ENCODE assay signal across 15 cellular contexts in the genomic region with DNA sequence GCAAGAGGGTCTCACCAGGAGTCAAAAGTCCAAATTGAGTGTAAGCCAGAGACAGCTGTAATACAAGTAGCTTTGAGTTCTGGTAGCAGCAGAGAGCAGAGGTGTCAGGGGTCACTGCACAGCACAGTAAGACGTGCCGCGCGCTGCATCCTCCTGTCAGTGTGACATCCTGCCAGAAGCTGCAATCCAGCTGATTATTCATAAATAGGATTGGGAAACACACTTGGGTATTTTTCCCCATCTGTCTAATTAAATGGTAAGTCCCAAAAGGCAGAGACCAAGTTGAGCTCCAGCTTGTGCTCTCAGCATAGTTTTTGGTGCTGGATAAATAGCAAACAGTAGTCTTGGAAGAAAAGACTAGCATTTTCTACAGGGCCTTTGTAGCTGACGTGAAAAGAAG.
A peak's percentile ranks its signal among the peaks of the same experiment; 100 is the strongest.
DNase-seq lines count a peak whose midpoint lies in the region; ATAC-seq and TF ChIP-seq lines count a peak whose summit lies in the region.
"Had no signal": no experiment of that assay in that cellular context is flagged by ENCODE, and none has a peak within 500 bp of the region (broad histone marks: within the 10 kb centered on the region; RNA-seq: fewer than 3 reads in every experiment).

No MANE protein-coding gene starts in this region.

- ATAC-seq in Right ventricle myocardium superior (ENCODE audit: poor library complexity) (peak; percentile 67), sciatic nerve (peak; percentile 84)
- ATAC-seq in activated CD4-positive, alpha-beta T cell treated with anti-CD3 and anti-CD28 coated beads for 36 hours = no peak

- no peaks in the 10 kb centered on the region for H3K4me1 Mint-ChIP-seq in activated CD4-positive, alpha-beta T cell treated with anti-CD3 and anti-CD28 coated beads for 36 hours
- H3K4me1 Mint-ChIP-seq: activated B cell treated with CpG ODN at 0.5 μM for 24 hours had no signal

- POLR2A ChIA-PET in activated CD4-positive, alpha-beta T cell treated with anti-CD3 and anti-CD28 coated beads for 36 hours (lab: Charles Lee) = no interaction called here

- DNase-seq in NCI-H1092 (lab: John Stamatoyannopoulos, UW) (peak; percentile 41), Right ventricle myocardium superior (peak; percentile 75), sciatic nerve (ENCODE audit: low spot score) (no peak), coronary artery (ENCODE audit: low spot score) (no peak), ureter (ENCODE audit: low spot score) (no peak)
- DNase-seq in activated CD4-positive, alpha-beta T cell treated with anti-CD3 and anti-CD28 coated beads for 36 hours = no peak
- DNase-seq: activated B cell treated with CpG ODN at 0.5 μM for 24 hours; esophagus squamous epithelium; NCI-H1930; SIG-M5; stimulated activated CD4-positive, alpha-beta T cell treated with anti-CD3 and anti-CD28 coated beads, Interleukin-1b, Interleukin-23, amount 100 ng/mL, for 48 hours; stimulated activated naive CD4-positive, alpha-beta T cell had no signal

- intact Hi-C loops in Right ventricle myocardium superior (cut with DNase I) = no loop called here
- intact Hi-C loops in sciatic nerve (cut with DNase I) = no loop called here
- intact Hi-C loops in activated CD4-positive, alpha-beta T cell treated with anti-CD3 and anti-CD28 coated beads for 36 hours (cut with DNase I, micrococcal nuclease) = no loop called here

- TF ChIP-seq CTCF in coronary artery (IDR thresholded peaks at IDR 0.05) = no peak

- H3K36me3 Mint-ChIP-seq in activated CD4-positive, alpha-beta T cell treated with anti-CD3 and anti-CD28 coated beads for 36 hours (ENCODE audit: low read depth) = no peaks in the 10 kb centered on the region

- no peak overlapping the region for H3K27ac Mint-ChIP-seq in activated CD4-positive, alpha-beta T cell treated with anti-CD3 and anti-CD28 coated beads for 36 hours
- H3K27ac Mint-ChIP-seq: activated B cell treated with CpG ODN at 0.5 μM for 24 hours had no signal

- H3K4me3 ChIP-seq in coronary artery = no peak overlapping the region
- H3K4me3 ChIP-seq: breast epithelium, esophagus squamous epithelium had no signal

- no peak overlapping the region for H3K27ac ChIP-seq in coronary artery
- H3K27ac ChIP-seq: breast epithelium, neutrophil had no signal

- CTCF ChIA-PET in activated CD4-positive, alpha-beta T cell treated with anti-CD3 and anti-CD28 coated beads for 36 hours (lab: Charles Lee) = interaction anchor here (0.6 to 1.4 kb wide), 2 partner anchors 17 to 983 kb away, joined by 3 to 5 read pairs; no protein-coding TSS in a partner anchor

- H3K27me3 Mint-ChIP-seq in activated CD4-positive, alpha-beta T cell treated with anti-CD3 and anti-CD28 coated beads for 36 hours = no peaks in the 10 kb centered on the region
- H3K27me3 Mint-ChIP-seq: activated B cell treated with CpG ODN at 0.5 μM for 24 hours had no signal

- H3K4me3 Mint-ChIP-seq in activated CD4-positive, alpha-beta T cell treated with anti-CD3 and anti-CD28 coated beads for 36 hours = no peak overlapping the region
- H3K4me3 Mint-ChIP-seq: activated B cell treated with CpG ODN at 0.5 μM for 24 hours had no signal

- peaks cover 4% of the 10 kb centered on the region for H3K9me3 Mint-ChIP-seq in activated CD4-positive, alpha-beta T cell treated with anti-CD3 and anti-CD28 coated beads for 36 hours (ENCODE audit: low read depth)
- H3K9me3 Mint-ChIP-seq: activated B cell treated with CpG ODN at 0.5 μM for 24 hours had no signal

TF ChIP-seq in PFSK-1, 5 proteins besides CTCF, POLR2A, EP300 and RAD21:
- TF ChIP-seq FOXP2 (optimal IDR thresholded peaks at IDR 0.05; ENCODE audit: borderline replicate concordance, extremely low read depth, extremely low read length, insufficient read depth) (peak; percentile 86), SIN3A (IDR thresholded peaks at IDR 0.05; ENCODE audit: borderline replicate concordance, insufficient read depth, low read length) (no peak)

Comparison
In these comparisons a context has a peak if more than half of its experiments do, and no peak if none do; other contexts are left out.
1. DNase-seq: peak in NCI-H1092 (single experiment) and Right ventricle myocardium superior (single experiment); none in sciatic nerve (single experiment), activated CD4-positive, alpha-beta T cell treated with anti-CD3 and anti-CD28 coated beads for 36 hours (single experiment), coronary artery (single experiment) and ureter (single experiment).